8 cellular contexts compared by ENCODE assay signal in the genomic region with DNA sequence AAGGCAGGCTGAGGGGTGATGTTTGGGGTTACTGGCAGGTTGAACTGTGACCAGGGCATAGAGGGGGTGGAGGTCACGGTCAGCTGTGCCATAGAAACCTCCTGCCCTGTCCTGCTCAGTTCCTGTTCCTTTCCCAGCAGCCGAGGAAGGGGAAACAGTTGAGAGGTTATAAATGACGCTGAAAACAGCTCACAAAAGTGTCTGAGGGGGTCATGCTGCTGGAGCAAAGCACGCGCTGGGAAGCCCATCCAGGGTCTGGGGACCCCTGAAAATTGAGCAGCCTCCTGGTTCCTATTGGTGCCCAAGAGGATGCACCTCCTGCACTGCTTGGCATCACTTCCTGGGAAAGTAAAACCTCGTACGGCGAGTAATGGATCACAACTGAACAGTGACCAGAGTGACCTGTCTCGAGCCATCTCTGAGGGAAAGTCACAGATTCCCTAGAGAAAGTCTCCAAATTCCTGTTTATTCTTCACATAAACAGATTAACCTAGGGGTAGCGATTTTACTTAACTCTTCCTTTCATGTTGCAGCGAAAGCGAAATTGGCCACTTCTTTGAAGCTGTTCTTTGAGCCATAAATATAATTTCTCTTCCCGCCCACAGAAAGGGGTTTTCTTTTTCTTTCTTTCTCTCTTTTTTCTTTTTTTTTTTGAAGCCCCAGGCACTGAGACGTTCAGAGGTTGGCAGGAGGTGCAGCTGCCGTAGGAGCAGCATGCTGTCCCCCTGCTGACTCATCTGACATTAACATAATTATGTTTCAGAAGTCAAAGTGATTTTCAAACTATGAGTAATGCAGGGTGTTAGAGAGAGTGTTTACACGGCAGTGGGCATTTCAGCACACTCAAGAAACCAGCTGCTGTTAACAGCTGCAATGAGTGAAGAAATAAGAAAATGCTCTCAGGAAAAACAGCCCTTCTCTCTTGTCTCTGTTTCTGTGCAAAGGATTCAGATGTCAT. TPM values are rescaled to one million over a fixed set of nuclear protein-coding genes. Genes with fewer than 3 reads are reported as not detected.
DNase-seq lines count a peak whose midpoint lies in the region; ATAC-seq and TF ChIP-seq lines count a peak whose summit lies in the region.

No MANE protein-coding gene starts in this region.

- dilution Hi-C loops in mammary epithelial cell (cut with HindIII; ENCODE audit: low sequenced_read_pairs), result no loop called here

- H4K20me1 ChIP-seq in mammary epithelial cell (ENCODE audit: insufficient read depth, low read length), result no peaks in the 10 kb centered on the region

- no peaks in the 10 kb centered on the region for H3K36me3 ChIP-seq in mammary epithelial cell (ENCODE audit: insufficient read depth, low read length)
- H3K36me3 ChIP-seq in liver (ENCODE audit: control insufficient read depth in 4 of 4, insufficient read depth in 3 of 4, low read depth in 1 of 4, low read length in 3 of 4), result no peaks in the 10 kb centered on the region

- WGBS in mammary epithelial cell (ENCODE audit: low coverage, missing lambda C conversion rate), result 4% methylated on average over 11 of the region's 16 CpGs
- WGBS in liver, result 43% methylated on average over 16 of the region's 16 CpGs

- DNase-seq in NCI-H1092 treated with DMSO at 0.1 percent for 48 hours (lab: John Stamatoyannopoulos, UW) (peak; percentile 52), NCI-H1092 (lab: John Stamatoyannopoulos, UW) (no peak), NCI-H1436 (lab: John Stamatoyannopoulos, UW) (peak; percentile 79), T-helper 22 cell (ENCODE audit: low read depth) (peak; percentile 25), mammary epithelial cell (peak; percentile 82)
- peak; percentile 24 to 50 for DNase-seq in stimulated activated CD4-positive, alpha-beta T cell treated with anti-CD3 and anti-CD28 coated beads, Interleukin-4, amount 100 ng/mL, for 48 hours (ENCODE audit: low read depth in 2 of 2)

- TSS peak; percentile 56 for BruUV-seq in mammary epithelial cell (replicated peaks; lab: Mats Ljungman, UMichigan)

- H3K9me3 ChIP-seq in mammary epithelial cell (replicated peaks; ENCODE audit: insufficient read depth, low read length) (no peaks in the 10 kb centered on the region), liver (ENCODE audit: control insufficient read depth in 4 of 4, low read length in 3 of 4) (no peaks in the 10 kb centered on the region)

- ATAC-seq in HG02678 (IDR thresholded peaks at IDR 0.05; ENCODE audit: unreplicated experiment), result peak; percentile 97

- in situ Hi-C loops in mammary epithelial cell (cut with MboI; ENCODE audit: low sequenced_read_pairs in 2 of 2), result no loop called here

- TF ChIP-seq RAD21 in liver (IDR thresholded peaks at IDR 0.05), result no peak

- CTCF ChIA-PET in mammary epithelial cell (lab: Charles Lee; ENCODE audit: low non-redundant PET), result interaction anchor here (0.7 kb wide), 1 partner anchor 77 kb away, joined by 4 read pairs; no protein-coding TSS in a partner anchor

- H3K4me1 ChIP-seq in mammary epithelial cell (ENCODE audit: insufficient read depth, low read length) (peaks cover 12% of the 10 kb centered on the region), liver (ENCODE audit: control insufficient read depth in 4 of 4, insufficient read depth in 4 of 4, low read length in 3 of 4) (no peaks in the 10 kb centered on the region)

- H3K79me2 ChIP-seq in mammary epithelial cell (ENCODE audit: insufficient read depth, low read length), result no peaks in the 10 kb centered on the region

- H2AFZ ChIP-seq in mammary epithelial cell (ENCODE audit: low read depth, low read length), result peak overlapping the region; percentile 69

- peak overlapping the region; percentile 89 for H3K4me2 ChIP-seq in mammary epithelial cell (ENCODE audit: insufficient read depth, low read depth, low read length)

- H3K27me3 ChIP-seq in mammary epithelial cell (ENCODE audit: insufficient read depth, low read length) (peaks cover 2% of the 10 kb centered on the region), liver (ENCODE audit: control insufficient read depth in 4 of 4, insufficient read depth in 4 of 4, low read length in 3 of 4) (no peaks in the 10 kb centered on the region)

- intact Hi-C loops in mammary epithelial cell (cut with micrococcal nuclease), result loop anchor here (2.0 kb wide), 2 partner anchors 30 to 42 kb away; partner anchors contain the start of gene ATF3

- H3K9ac ChIP-seq in mammary epithelial cell (ENCODE audit: insufficient read depth, low read length), result peak overlapping the region; percentile 82
- H3K9ac ChIP-seq in liver (ENCODE audit: low read depth in 1 of 2, low read length in 2 of 2), result peak overlapping the region in 1 of 2 donors; percentile 41

- TF ChIP-seq CTCF in mammary epithelial cell (conservative IDR thresholded peaks at IDR 0.05 in 1 of 2, IDR thresholded peaks at IDR 0.05 in 1 of 2; ENCODE audit: extremely low read depth in 1 of 2, insufficient read depth in 1 of 2, low read depth in 1 of 2, low read length in 2 of 2) (no peak), liver (IDR thresholded peaks at IDR 0.05; ENCODE audit: low read depth, low read length, missing input control) (no peak)

- H3K4me3 ChIP-seq in mammary epithelial cell (replicated peaks in 1 of 3; ENCODE audit: insufficient read depth in 1 of 3, low read depth in 2 of 3, low read length in 3 of 3), result peak overlapping the region; percentile 45 to 62 (median 51)
- H3K4me3 ChIP-seq in liver (ENCODE audit: low read depth in 1 of 3, low read length in 3 of 3), result peak overlapping the region in 2 of 3 donors; percentile 35 to 39

- peak overlapping the region; percentile 69 for H3K27ac ChIP-seq in mammary epithelial cell (ENCODE audit: insufficient read depth, low read depth, low read length)
- H3K27ac ChIP-seq in liver (ENCODE audit: low read depth in 1 of 2, low read length in 2 of 2), result peak overlapping the region; percentile 40 to 44

TF ChIP-seq in liver, 16 proteins besides CTCF, POLR2A, EP300 and RAD21:
- TF ChIP-seq REST (IDR thresholded peaks at IDR 0.05), result no peak
- TF ChIP-seq GABPA (IDR thresholded peaks at IDR 0.05 in 1 of 2, conservative IDR thresholded peaks at IDR 0.05 in 1 of 2), result no peak
- peak; percentile 66 for TF ChIP-seq NR2F2 (IDR thresholded peaks at IDR 0.05)
- TF ChIP-seq TAF1 (conservative IDR thresholded peaks at IDR 0.05), result no peak
- TF ChIP-seq, protein P1, sequence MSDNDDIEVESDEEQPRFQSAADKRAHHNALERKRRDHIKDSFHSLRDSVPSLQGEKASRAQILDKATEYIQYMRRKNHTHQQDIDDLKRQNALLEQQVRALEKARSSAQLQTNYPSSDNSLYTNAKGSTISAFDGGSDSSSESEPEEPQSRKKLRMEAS (IDR thresholded peaks at IDR 0.05), result no peak
- TF ChIP-seq YY1 (IDR thresholded peaks at IDR 0.05), result peak; percentile 51
- TF ChIP-seq JUND (IDR thresholded peaks at IDR 0.05), result no peak
- no peak for TF ChIP-seq FOXA1 (IDR thresholded peaks at IDR 0.05)
- no peak for TF ChIP-seq FOXA2 (IDR thresholded peaks at IDR 0.05)
- no peak for TF ChIP-seq HNF4G (IDR thresholded peaks at IDR 0.05)
- no peak for TF ChIP-seq SP1 (IDR thresholded peaks at IDR 0.05)
- TF ChIP-seq HNF4A (conservative IDR thresholded peaks at IDR 0.05), result no peak
- TF ChIP-seq RXRA (IDR thresholded peaks at IDR 0.05), result no peak

RNA-seq across cellular contexts. Expression of gene ATF3, which starts 41.8 kb away (rescaled TPM):
- total RNA-seq in mammary epithelial cell (10 to 100 TPM in 1 of 2 donors, 1 to 10 TPM in 1; 3.5 to 17.8 TPM), liver (1 to 10 TPM; 1.1 to 5.4 TPM)
- polyA plus RNA-seq in mammary epithelial cell (1.3 TPM), liver (1 to 10 TPM; 5.6 to 8.8 TPM)
- 2.3 TPM for polyA minus RNA-seq in mammary epithelial cell
